ENCODE assay signal across 8 cellular contexts in the genomic region with DNA sequence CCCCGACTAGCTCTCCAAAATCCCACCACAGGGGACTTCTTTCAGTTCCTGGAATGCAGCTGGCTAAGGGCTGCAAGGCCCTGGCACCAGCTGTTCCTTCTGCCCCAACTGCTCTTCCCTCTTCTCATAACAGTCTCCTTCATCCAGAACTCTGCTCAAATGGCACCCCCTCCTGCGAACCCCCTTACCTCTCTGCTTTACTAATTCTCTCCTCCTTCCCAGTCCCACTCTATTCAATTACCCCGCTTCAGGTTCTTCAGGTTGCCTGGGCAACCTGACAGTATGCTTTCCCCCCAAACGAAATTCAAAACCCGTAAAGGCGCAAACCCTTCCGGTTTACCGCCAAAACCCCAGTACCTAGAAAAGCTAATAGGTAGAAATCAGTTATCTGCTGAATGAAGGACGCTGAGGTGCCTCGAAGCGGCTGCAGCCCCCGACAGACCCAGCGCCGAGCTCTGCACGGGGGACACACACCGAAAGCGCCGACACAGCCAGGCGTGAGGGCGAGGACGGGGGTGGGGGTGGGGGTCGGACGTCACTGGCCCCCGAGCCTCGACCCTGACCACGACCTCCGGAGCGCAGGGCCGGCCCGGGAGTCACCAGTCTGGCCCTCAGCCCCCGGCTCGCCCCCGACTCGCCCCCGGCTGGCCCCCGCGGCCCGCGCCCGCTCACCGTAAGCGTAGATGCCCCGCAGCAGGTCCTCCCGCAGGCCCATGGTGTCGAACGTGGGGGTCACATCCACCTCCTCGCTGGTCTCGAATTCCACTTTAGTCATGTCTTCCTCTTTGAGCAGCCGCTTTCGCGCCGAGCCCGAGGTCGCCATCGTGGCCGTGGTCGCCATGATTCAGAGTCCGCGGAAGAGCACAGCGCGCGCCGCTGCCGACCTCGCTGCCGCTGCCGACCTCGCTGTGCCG. TPM values are rescaled to one million over a fixed set of nuclear protein-coding genes. Genes with fewer than 3 reads are reported as not detected.
A peak's percentile ranks its signal among the peaks of the same experiment; 100 is the strongest.
DNase-seq lines count a peak whose midpoint lies in the region; ATAC-seq and TF ChIP-seq lines count a peak whose summit lies in the region.

No MANE protein-coding gene starts in this region.

- peaks cover 22 to 32% of the 10 kb centered on the region in 2 donors for H3K4me1 Mint-ChIP-seq in natural killer cell treated with Interleukin-12 subunit alpha and Interleukin-12 subunit beta and Interleukin-15 and Interleukin-18, amount 100 ng/mL, for 72 hours (ENCODE audit: low read depth in 2 of 2)

- DNase-seq in GM03348 (ENCODE audit: low spot score) (peak; percentile 45), WERI-Rb-1 (no peak), esophagus muscularis mucosa (ENCODE audit: extremely low spot score) (no peak), mucosa of gallbladder (ENCODE audit: low spot score) (no peak), NCI-H446 (lab: John Stamatoyannopoulos, UW) (no peak)
- no peak for DNase-seq in Jurkat, Clone E6-1 (ENCODE audit: low read depth, low spot score)
- no peak for DNase-seq in natural killer cell treated with Interleukin-12 subunit alpha and Interleukin-12 subunit beta and Interleukin-15 and Interleukin-18, amount 100 ng/mL, for 72 hours (ENCODE audit: low spot score)

- peaks cover 17% of the 10 kb centered on the region for H3K36me3 Mint-ChIP-seq in natural killer cell treated with Interleukin-12 subunit alpha and Interleukin-12 subunit beta and Interleukin-15 and Interleukin-18, amount 100 ng/mL, for 72 hours

- no peaks in the 10 kb centered on the region for H3K9me3 Mint-ChIP-seq in natural killer cell treated with Interleukin-12 subunit alpha and Interleukin-12 subunit beta and Interleukin-15 and Interleukin-18, amount 100 ng/mL, for 72 hours

- H3K27me3 Mint-ChIP-seq in natural killer cell treated with Interleukin-12 subunit alpha and Interleukin-12 subunit beta and Interleukin-15 and Interleukin-18, amount 100 ng/mL, for 72 hours: no peaks in the 10 kb centered on the region

- no peak for TF ChIP-seq EP300 in esophagus muscularis mucosa (IDR thresholded peaks at IDR 0.05)

- H3K4me1 ChIP-seq in esophagus muscularis mucosa: peaks cover 22 to 41% (median 38%) of the 10 kb centered on the region in 4 donors

- H3K36me3 ChIP-seq in WERI-Rb-1 (peaks cover 49% of the 10 kb centered on the region), esophagus muscularis mucosa (peaks cover 14 to 29% (median 28%) of the 10 kb centered on the region in 4 donors)

- H3K9me3 ChIP-seq in WERI-Rb-1 (ENCODE audit: severe bottlenecking) (no peaks in the 10 kb centered on the region), esophagus muscularis mucosa (no peaks in the 10 kb centered on the region)

- TF ChIP-seq CTCF in WERI-Rb-1 (IDR thresholded peaks at IDR 0.05; ENCODE audit: low read depth, low read length) (no peak), esophagus muscularis mucosa (IDR thresholded peaks at IDR 0.05) (no peak)

- ATAC-seq in GM21526 (IDR thresholded peaks at IDR 0.05; ENCODE audit: low FRiP score, unreplicated experiment): peak; percentile 18
- ATAC-seq in natural killer cell treated with Interleukin-12 subunit alpha and Interleukin-12 subunit beta and Interleukin-15 and Interleukin-18, amount 100 ng/mL, for 72 hours: peak; percentile 13 to 63

- under 1% methylated on average over 30 of the region's 69 CpGs for WGBS in esophagus muscularis mucosa

- TF ChIP-seq POLR2A in esophagus muscularis mucosa (IDR thresholded peaks at IDR 0.05; ENCODE audit: low read depth): no peak

- H3K27me3 ChIP-seq in WERI-Rb-1 (ENCODE audit: insufficient read depth, low read depth, severe bottlenecking) (no peaks in the 10 kb centered on the region), esophagus muscularis mucosa (no peaks in the 10 kb centered on the region)

- H3K27ac ChIP-seq in WERI-Rb-1 (peak overlapping the region; percentile 88), esophagus muscularis mucosa (replicated peaks in 1 of 4) (peak overlapping the region; percentile 96 to 98 (median 96))

- H3K27ac Mint-ChIP-seq in natural killer cell treated with Interleukin-12 subunit alpha and Interleukin-12 subunit beta and Interleukin-15 and Interleukin-18, amount 100 ng/mL, for 72 hours: peak overlapping the region; percentile 60 to 91

- peak overlapping the region; percentile 95 for H3K4me3 Mint-ChIP-seq in natural killer cell treated with Interleukin-12 subunit alpha and Interleukin-12 subunit beta and Interleukin-15 and Interleukin-18, amount 100 ng/mL, for 72 hours

- intact Hi-C loops in esophagus muscularis mucosa (cut with DNase I): loop anchor here (5.0 kb wide), 2 partner anchors 44 to 116 kb away; partner anchors contain the start of genes GAA and RNF213

- peak overlapping the region; percentile 87 for H3K4me3 ChIP-seq in Jurkat, Clone E6-1 (ENCODE audit: low read length)
- H3K4me3 ChIP-seq in WERI-Rb-1 (ENCODE audit: low read depth, low read length) (peak overlapping the region; percentile 74), esophagus muscularis mucosa (peak overlapping the region; percentile 92 to 98 (median 96))

RNA-seq across cellular contexts. Expression of gene EIF4A3, which starts 0.6 kb away (rescaled TPM):
- 198 TPM for polyA plus RNA-seq in Jurkat, Clone E6-1 (2012; ENCODE audit: insufficient read depth, insufficient read length)
- total RNA-seq in esophagus muscularis mucosa (10 to 100 TPM; 31.0 to 61.0 (median 39.8) TPM), mucosa of gallbladder (57.9 TPM)
- total RNA-seq in natural killer cell treated with Interleukin-12 subunit alpha and Interleukin-12 subunit beta and Interleukin-15 and Interleukin-18, amount 100 ng/mL, for 72 hours: 100 to 1,000 TPM; 134 to 155 TPM

RNA-seq across cellular contexts. Expression of gene CARD14, which starts 23.5 kb away (rescaled TPM):
- not detected for polyA plus RNA-seq in Jurkat, Clone E6-1 (2012; ENCODE audit: insufficient read depth, insufficient read length)
- total RNA-seq in esophagus muscularis mucosa (under 1 TPM in 3 of 4 donors, not detected in 1; 0.23 to 0.33 (median 0.32) TPM), mucosa of gallbladder (0.29 TPM)
- total RNA-seq in natural killer cell treated with Interleukin-12 subunit alpha and Interleukin-12 subunit beta and Interleukin-15 and Interleukin-18, amount 100 ng/mL, for 72 hours: not detected

RNA-seq across cellular contexts. Expression of gene GAA, which starts 45.0 kb away (rescaled TPM):
- polyA plus RNA-seq in Jurkat, Clone E6-1 (2012; ENCODE audit: insufficient read depth, insufficient read length): 40.5 TPM
- total RNA-seq in esophagus muscularis mucosa (10 to 100 TPM; 65.4 to 84.4 (median 73.7) TPM), mucosa of gallbladder (105 TPM)
- 10 to 100 TPM; 20.9 to 24.0 TPM for total RNA-seq in natural killer cell treated with Interleukin-12 subunit alpha and Interleukin-12 subunit beta and Interleukin-15 and Interleukin-18, amount 100 ng/mL, for 72 hours
